ENCODE assay signal across 16 cellular contexts in genomic region chr5:171055881-171056454, GRCh38.
"Had no signal": no experiment of that assay in that cellular context is flagged by ENCODE, and none has a peak within 500 bp of the region (broad histone marks: within the 10 kb centered on the region; RNA-seq: fewer than 3 reads in every experiment).

No MANE protein-coding gene starts in this region.

- H3K36me3 ChIP-seq: adrenal gland, heart left ventricle had no signal

- H3K27ac ChIP-seq: adrenal gland, body of pancreas, heart left ventricle, psoas muscle had no signal

- ATAC-seq: body of pancreas; effector memory CD8-positive, alpha-beta T cell; heart left ventricle; mucosa of descending colon; natural killer cell; psoas muscle; sciatic nerve had no signal

- H3K9me3 ChIP-seq: body of pancreas, psoas muscle had no signal

- DNase-seq: activated B cell treated with CpG ODN at 0.5 μM for 24 hours; activated CD4-positive, alpha-beta T cell treated with anti-CD3 and anti-CD28 coated beads, Interleukin-2, amount 10 ng/mL, durations not matched to agents 7 days and 5 days; activated CD8-positive, alpha-beta memory T cell treated with anti-CD3 and anti-CD28 coated beads for 24 hours; activated naive CD4-positive, alpha-beta T cell treated with anti-CD3 and anti-CD28 coated beads for 36 hours; adrenal gland; body of pancreas; effector memory CD8-positive, alpha-beta T cell; erythroblast; heart left ventricle; mucosa of descending colon; natural killer cell; psoas muscle; stimulated activated CD4-positive, alpha-beta T cell treated with anti-CD3 and anti-CD28 coated beads, Interleukin-2, amount 100 ng/mL, for 48 hours; stimulated activated naive CD4-positive, alpha-beta T cell treated with Interleukin-2 at 50 U/mL for 16 hours had no signal

- H3K27me3 ChIP-seq: adrenal gland, body of pancreas, heart left ventricle had no signal

- H3K4me1 ChIP-seq: adrenal gland, body of pancreas, heart left ventricle, psoas muscle had no signal

- H3K4me3 ChIP-seq: adrenal gland, body of pancreas, heart left ventricle, lung, mucosa of descending colon, psoas muscle had no signal
